Comparison of ENCODE assay signal across 19 cellular contexts in genomic region chr7:1099154-1099542, GRCh38. TPM values are rescaled to one million over a fixed set of nuclear protein-coding genes. Genes with fewer than 3 reads are reported as not detected.
DNase-seq lines count a peak whose midpoint lies in the region; ATAC-seq, FAIRE-seq and TF ChIP-seq lines count a peak whose summit lies in the region.
"Had no signal": no experiment of that assay in that cellular context is flagged by ENCODE, and none has a peak within 500 bp of the region (broad histone marks: within the 10 kb centered on the region; RNA-seq: fewer than 3 reads in every experiment).

No MANE protein-coding gene starts in this region.

- H3K4me1 ChIP-seq in right atrium auricular region = peaks cover 0 to 22% of the 10 kb centered on the region in 2 donors
- H3K4me1 ChIP-seq: A549 had no signal

- no peak for TF ChIP-seq CTCF in right atrium auricular region (IDR thresholded peaks at IDR 0.05)
- no peak for TF ChIP-seq CTCF in WTC11 (IDR thresholded peaks at IDR 0.05)
- TF ChIP-seq CTCF in nephron (IDR thresholded peaks at IDR 0.05; ENCODE audit: unreplicated experiment in 3 of 3) = no peak

- H3K27ac Mint-ChIP-seq in WTC11 (peak overlapping the region; percentile 68), nephron (peak overlapping the region in 2 of 3 experiments; percentile 9 to 65)
- H3K27ac Mint-ChIP-seq in activated naive CD4-positive, alpha-beta T cell treated with anti-CD3 and anti-CD28 coated beads for 36 hours = no peak overlapping the region
- no peak overlapping the region for H3K27ac Mint-ChIP-seq in stimulated activated naive B cell treated with anti-CD40 and anti-IgM and Interleukin-4, amounts not matched to agents 10 μg/mL and 1 μg/mL and 100 μg/mL, for 72 hours
- H3K27ac Mint-ChIP-seq: CD8-positive, alpha-beta T cell; IgD-negative memory B cell had no signal

- no peaks in the 10 kb centered on the region for H3K4me1 Mint-ChIP-seq in WTC11
- peaks cover 62% of the 10 kb centered on the region for H3K4me1 Mint-ChIP-seq in nephron
- peaks cover 7% of the 10 kb centered on the region for H3K4me1 Mint-ChIP-seq in activated naive CD4-positive, alpha-beta T cell treated with anti-CD3 and anti-CD28 coated beads for 36 hours (ENCODE audit: low read depth)
- peaks cover 11 to 13% of the 10 kb centered on the region in 2 donors for H3K4me1 Mint-ChIP-seq in stimulated activated naive B cell treated with anti-CD40 and anti-IgM and Interleukin-4, amounts not matched to agents 10 μg/mL and 1 μg/mL and 100 μg/mL, for 72 hours
- H3K4me1 Mint-ChIP-seq: H9 had no signal

- H3K27me3 Mint-ChIP-seq in WTC11 (ENCODE audit: low read depth) (no peaks in the 10 kb centered on the region), nephron (ENCODE audit: low read depth) (peaks cover 4% of the 10 kb centered on the region)
- H3K27me3 Mint-ChIP-seq in activated naive CD4-positive, alpha-beta T cell treated with anti-CD3 and anti-CD28 coated beads for 36 hours (ENCODE audit: low read depth) = no peaks in the 10 kb centered on the region
- no peaks in the 10 kb centered on the region for H3K27me3 Mint-ChIP-seq in stimulated activated naive B cell treated with anti-CD40 and anti-IgM and Interleukin-4, amounts not matched to agents 10 μg/mL and 1 μg/mL and 100 μg/mL, for 72 hours

- POLR2A ChIA-PET in WTC11 (lab: Charles Lee) = no interaction called here

- no peak overlapping the region for H3K27ac ChIP-seq in right atrium auricular region
- H3K27ac ChIP-seq: 22Rv1, A549 had no signal

- no peaks in the 10 kb centered on the region for H3K27me3 ChIP-seq in right atrium auricular region

- CTCF ChIA-PET in WTC11 (lab: Charles Lee) = interaction anchor here (1.0 to 1.5 kb wide), 2 partner anchors 24 to 106 kb away, joined by 3 to 7 read pairs; no protein-coding TSS in a partner anchor
- CTCF ChIA-PET in activated naive CD4-positive, alpha-beta T cell treated with anti-CD3 and anti-CD28 coated beads for 36 hours (lab: Charles Lee) = no interaction called here

- ATAC-seq in Right ventricle myocardium inferior = no peak
- ATAC-seq in WTC11 = no peak
- ATAC-seq in stimulated activated naive B cell treated with anti-CD40 and anti-IgM and Interleukin-4, amounts not matched to agents 10 μg/mL and 1 μg/mL and 100 μg/mL, for 72 hours (replicated peaks) = no peak
- ATAC-seq: A549; CD8-positive, alpha-beta T cell; HepG2 had no signal

- peak; percentile 15 for DNase-seq in Right ventricle myocardium inferior (ENCODE audit: missing footprints)
- DNase-seq in right atrium auricular region (ENCODE audit: low spot score) = no peak
- no peak for DNase-seq in WTC11 (ENCODE audit: low spot score)
- no peak for DNase-seq in urothelium cell line (ENCODE audit: low spot score)
- DNase-seq in activated naive CD4-positive, alpha-beta T cell treated with anti-CD3 and anti-CD28 coated beads for 36 hours = no peak
- DNase-seq in activated effector memory CD4-positive, alpha-beta T cell treated with anti-CD3 and anti-CD28 coated beads, Interleukin-2, amount 50 U/mL, for 16 hours = no peak
- no peak for DNase-seq in stimulated activated naive B cell treated with anti-CD40 and anti-IgM and Interleukin-4, amounts not matched to agents 10 μg/mL and 1 μg/mL and 100 μg/mL, for 72 hours
- DNase-seq: AML-193; Calu3; CD8-positive, alpha-beta T cell; GDM1; H9 had no signal

- H3K9me3 Mint-ChIP-seq in WTC11 (peaks cover 8% of the 10 kb centered on the region), nephron (no peaks in the 10 kb centered on the region)
- no peaks in the 10 kb centered on the region for H3K9me3 Mint-ChIP-seq in activated naive CD4-positive, alpha-beta T cell treated with anti-CD3 and anti-CD28 coated beads for 36 hours
- peaks cover 0 to 4% of the 10 kb centered on the region in 2 donors for H3K9me3 Mint-ChIP-seq in stimulated activated naive B cell treated with anti-CD40 and anti-IgM and Interleukin-4, amounts not matched to agents 10 μg/mL and 1 μg/mL and 100 μg/mL, for 72 hours
- H3K9me3 Mint-ChIP-seq: CD8-positive, alpha-beta T cell; H9 had no signal

- intact Hi-C loops in Right ventricle myocardium inferior (cut with DNase I) = no loop called here
- intact Hi-C loops in activated naive CD4-positive, alpha-beta T cell treated with anti-CD3 and anti-CD28 coated beads for 36 hours (cut with micrococcal nuclease) = no loop called here

- H3K36me3 ChIP-seq in right atrium auricular region = no peaks in the 10 kb centered on the region

- H3K4me3 ChIP-seq in right atrium auricular region = no peak overlapping the region
- H3K4me3 ChIP-seq: A549 had no signal

- no peaks in the 10 kb centered on the region for H3K9me3 ChIP-seq in right atrium auricular region
- H3K9me3 ChIP-seq: A549 had no signal

- H3K36me3 Mint-ChIP-seq in WTC11 = peaks cover 16% of the 10 kb centered on the region
- peaks cover 19% of the 10 kb centered on the region for H3K36me3 Mint-ChIP-seq in nephron (ENCODE audit: low read depth)
- peaks cover 6% of the 10 kb centered on the region for H3K36me3 Mint-ChIP-seq in activated naive CD4-positive, alpha-beta T cell treated with anti-CD3 and anti-CD28 coated beads for 36 hours (ENCODE audit: low read depth)
- H3K36me3 Mint-ChIP-seq in stimulated activated naive B cell treated with anti-CD40 and anti-IgM and Interleukin-4, amounts not matched to agents 10 μg/mL and 1 μg/mL and 100 μg/mL, for 72 hours = peaks cover 20 to 39% of the 10 kb centered on the region in 2 donors

- peak; percentile 87 for FAIRE-seq in urothelium cell line (lab: Jason Lieb, UNC)
- FAIRE-seq: A549, GM19239, H1, HepG2 had no signal

- H3K4me3 Mint-ChIP-seq in WTC11 (no peak overlapping the region), nephron (no peak overlapping the region)
- no peak overlapping the region for H3K4me3 Mint-ChIP-seq in activated naive CD4-positive, alpha-beta T cell treated with anti-CD3 and anti-CD28 coated beads for 36 hours
- no peak overlapping the region for H3K4me3 Mint-ChIP-seq in stimulated activated naive B cell treated with anti-CD40 and anti-IgM and Interleukin-4, amounts not matched to agents 10 μg/mL and 1 μg/mL and 100 μg/mL, for 72 hours
- H3K4me3 Mint-ChIP-seq: CD8-positive, alpha-beta T cell; H9; IgD-negative memory B cell had no signal

TF ChIP-seq in WTC11, 78 proteins besides CTCF, POLR2A, EP300 and RAD21 (continues in another document):
- no peak for TF ChIP-seq AFF4 (CRISPR knock-in tag; IDR thresholded peaks at IDR 0.05; ENCODE audit: borderline replicate concordance)
- TF ChIP-seq ZBTB43 (CRISPR knock-in tag; IDR thresholded peaks at IDR 0.05) = no peak
- TF ChIP-seq SP1 (CRISPR knock-in tag; conservative IDR thresholded peaks at IDR 0.05) = no peak

RNA-seq across cellular contexts. Expression of gene GPER1, which starts 11.2 kb away (rescaled TPM):
- total RNA-seq in Right ventricle myocardium inferior = 3.6 TPM
- 1 to 10 TPM; 4.6 to 6.9 TPM for total RNA-seq in right atrium auricular region
- total RNA-seq in WTC11 (2021) = 0.28 to 0.87 TPM (median 0.41 TPM) in 3 replicates
- not detected for total RNA-seq in activated naive CD4-positive, alpha-beta T cell treated with anti-CD3 and anti-CD28 coated beads for 36 hours
- total RNA-seq: H9 had no signal

RNA-seq across cellular contexts. Expression of gene GPR146, which starts 54.8 kb away (rescaled TPM):
- total RNA-seq in Right ventricle myocardium inferior (30.6 TPM), right atrium auricular region (10 to 100 TPM; 13.4 to 18.6 TPM), WTC11 (2021) (0.87 to 1.1 TPM (median 0.92 TPM) in 3 replicates)
- under 1 TPM; 0.57 to 0.62 TPM for total RNA-seq in activated naive CD4-positive, alpha-beta T cell treated with anti-CD3 and anti-CD28 coated beads for 36 hours

Comparison
In these comparisons a context has a peak if more than half of its experiments do, and no peak if none do; other contexts are left out.
1. H3K27ac Mint-ChIP-seq: peak in WTC11 (single experiment) and nephron (2 of 3); none in activated naive CD4-positive, alpha-beta T cell treated with anti-CD3 and anti-CD28 coated beads for 36 hours (single experiment) and stimulated activated naive B cell treated with anti-CD40 and anti-IgM and Interleukin-4, amounts not matched to agents 10 μg/mL and 1 μg/mL and 100 μg/mL, for 72 hours (single experiment).